Comparison of ENCODE assay signal across 17 cellular contexts in the genomic region with DNA sequence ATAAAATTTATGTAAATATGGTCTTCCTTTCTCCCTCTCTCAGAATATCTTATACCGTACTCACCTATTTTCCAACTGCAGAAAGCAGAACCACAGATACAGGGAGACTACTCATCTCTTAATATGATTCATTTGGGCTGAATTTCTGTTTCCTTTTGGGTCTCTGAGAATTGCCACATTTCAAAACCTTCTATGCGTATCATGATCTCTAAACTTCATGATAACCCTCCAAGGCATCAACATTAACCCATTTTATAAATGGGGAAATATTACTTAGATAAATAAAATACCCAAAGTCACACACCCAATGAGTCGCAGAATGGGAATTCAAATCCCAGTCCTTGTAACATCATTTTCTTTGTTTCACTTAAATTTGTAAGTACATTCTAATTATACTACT. TPM values are rescaled to one million over a fixed set of nuclear protein-coding genes. Genes with fewer than 3 reads are reported as not detected.
A peak's percentile ranks its signal among the peaks of the same experiment; 100 is the strongest.
DNase-seq lines count a peak whose midpoint lies in the region; ATAC-seq and TF ChIP-seq lines count a peak whose summit lies in the region.
"Had no signal": no experiment of that assay in that cellular context is flagged by ENCODE, and none has a peak within 500 bp of the region (broad histone marks: within the 10 kb centered on the region; RNA-seq: fewer than 3 reads in every experiment).

No MANE protein-coding gene starts in this region.

- H3K79me2 ChIP-seq in osteoblast (ENCODE audit: insufficient read depth, low read length): peaks cover 15% of the 10 kb centered on the region

- no peak for DNase-seq in activated CD8-positive, alpha-beta T cell treated with anti-CD3 and anti-CD28 coated beads for 36 hours
- DNase-seq in activated CD8-positive, alpha-beta T cell treated with anti-CD3 and anti-CD28 coated beads, Interleukin-2, amount 10 ng/mL, durations not matched to agents 7 days and 5 days: no peak
- DNase-seq in M059J (ENCODE audit: low read depth): peak; percentile 16
- no peak for DNase-seq in activated naive CD8-positive, alpha-beta T cell treated with anti-CD3 and anti-CD28 coated beads, Interleukin-2, amount 50 U/mL, for 24 hours
- DNase-seq in osteoblast (ENCODE audit: insufficient read length, low spot score, missing footprints): peak; percentile 38
- no peak for DNase-seq in kidney glomerular epithelial cell (lab: John Stamatoyannopoulos, UW)
- no peak for DNase-seq in upper lobe of right lung
- no peak for DNase-seq in cortex of kidney (lab: John Stamatoyannopoulos, UW)
- DNase-seq: anterior cingulate cortex, Caco-2, erythroblast, MV-4-11, NCI-H748 treated with DMSO at 0.1 percent for 48 hours, occipital lobe, Peyer's patch, upper lobe of left lung had no signal

- CTCF ChIA-PET in activated CD8-positive, alpha-beta T cell treated with anti-CD3 and anti-CD28 coated beads for 36 hours (lab: Charles Lee): interaction anchor here (0.9 to 11.8 kb wide), 6 partner anchors 8 to 265 kb away, joined by 3 to 153 read pairs (median 18); no protein-coding TSS in a partner anchor
- CTCF ChIA-PET in activated CD8-positive, alpha-beta T cell treated with anti-CD3 and anti-CD28 coated beads, Interleukin-2, amount 10 ng/mL, durations not matched to agents 7 days and 5 days (lab: Charles Lee): interaction anchor here (0.7 to 10.9 kb wide), 6 partner anchors 8 to 52 kb away, joined by 3 to 239 read pairs (median 72); no protein-coding TSS in a partner anchor

- H3K9me3 Mint-ChIP-seq in activated CD8-positive, alpha-beta T cell treated with anti-CD3 and anti-CD28 coated beads for 36 hours: peaks cover 29% of the 10 kb centered on the region
- peaks cover 9% of the 10 kb centered on the region for H3K9me3 Mint-ChIP-seq in activated CD8-positive, alpha-beta T cell treated with anti-CD3 and anti-CD28 coated beads, Interleukin-2, amount 10 ng/mL, durations not matched to agents 7 days and 5 days (ENCODE audit: insufficient read depth)
- H3K9me3 Mint-ChIP-seq in activated naive CD8-positive, alpha-beta T cell treated with anti-CD3 and anti-CD28 coated beads, Interleukin-2, amount 50 U/mL, for 24 hours: peaks cover 22% of the 10 kb centered on the region

- no peaks in the 10 kb centered on the region for H3K36me3 ChIP-seq in osteoblast (ENCODE audit: insufficient read depth, low read length)
- no peaks in the 10 kb centered on the region for H3K36me3 ChIP-seq in upper lobe of right lung
- H3K36me3 ChIP-seq: HAP-1, Peyer's patch, upper lobe of left lung had no signal

- peaks cover 29% of the 10 kb centered on the region for H3K4me1 ChIP-seq in osteoblast (ENCODE audit: insufficient read depth, low read length)
- peaks cover 27% of the 10 kb centered on the region for H3K4me1 ChIP-seq in upper lobe of right lung
- H3K4me1 ChIP-seq: Caco-2, HAP-1 had no signal

- H3K9me3 ChIP-seq in osteoblast (ENCODE audit: low read depth, low read length) (no peaks in the 10 kb centered on the region), upper lobe of right lung (peaks cover 8% of the 10 kb centered on the region)
- H3K9me3 ChIP-seq: Caco-2, HAP-1, Peyer's patch had no signal

- peaks cover 5% of the 10 kb centered on the region for H3K27me3 Mint-ChIP-seq in activated CD8-positive, alpha-beta T cell treated with anti-CD3 and anti-CD28 coated beads for 36 hours
- peaks cover 9% of the 10 kb centered on the region for H3K27me3 Mint-ChIP-seq in activated CD8-positive, alpha-beta T cell treated with anti-CD3 and anti-CD28 coated beads, Interleukin-2, amount 10 ng/mL, durations not matched to agents 7 days and 5 days (ENCODE audit: low read depth)
- peaks cover 8% of the 10 kb centered on the region for H3K27me3 Mint-ChIP-seq in activated naive CD8-positive, alpha-beta T cell treated with anti-CD3 and anti-CD28 coated beads, Interleukin-2, amount 50 U/mL, for 24 hours

- peak; percentile 13 for ATAC-seq in activated CD8-positive, alpha-beta T cell treated with anti-CD3 and anti-CD28 coated beads for 36 hours
- no peak for ATAC-seq in activated CD8-positive, alpha-beta T cell treated with anti-CD3 and anti-CD28 coated beads, Interleukin-2, amount 10 ng/mL, durations not matched to agents 7 days and 5 days
- ATAC-seq in activated naive CD8-positive, alpha-beta T cell treated with anti-CD3 and anti-CD28 coated beads, Interleukin-2, amount 50 U/mL, for 24 hours: peak; percentile 38
- ATAC-seq in upper lobe of right lung: no peak

- H3K27me3 ChIP-seq in osteoblast (ENCODE audit: insufficient read depth, low read length) (no peaks in the 10 kb centered on the region), upper lobe of right lung (peaks cover 17% of the 10 kb centered on the region)

- intact Hi-C loops in activated CD8-positive, alpha-beta T cell treated with anti-CD3 and anti-CD28 coated beads for 36 hours (cut with micrococcal nuclease): loop anchor here (5.0 kb wide), 1 partner anchor 173 kb away; no protein-coding TSS in a partner anchor
- intact Hi-C loops in upper lobe of right lung (cut with DNase I): no loop called here

- no peak overlapping the region for H2AFZ ChIP-seq in osteoblast (ENCODE audit: low read length)

- POLR2A ChIA-PET in activated CD8-positive, alpha-beta T cell treated with anti-CD3 and anti-CD28 coated beads for 36 hours (lab: Charles Lee): no interaction called here
- POLR2A ChIA-PET in activated CD8-positive, alpha-beta T cell treated with anti-CD3 and anti-CD28 coated beads, Interleukin-2, amount 10 ng/mL, durations not matched to agents 7 days and 5 days (lab: Charles Lee): interaction anchor here (1.4 to 4.3 kb wide), 3 partner anchors 8 to 55 kb away, joined by 6 to 45 read pairs (median 34); no protein-coding TSS in a partner anchor

- H3K36me3 Mint-ChIP-seq in activated CD8-positive, alpha-beta T cell treated with anti-CD3 and anti-CD28 coated beads for 36 hours (ENCODE audit: low read depth): peaks cover 8% of the 10 kb centered on the region
- peaks cover 14% of the 10 kb centered on the region for H3K36me3 Mint-ChIP-seq in activated CD8-positive, alpha-beta T cell treated with anti-CD3 and anti-CD28 coated beads, Interleukin-2, amount 10 ng/mL, durations not matched to agents 7 days and 5 days (ENCODE audit: low read depth)
- peaks cover 14% of the 10 kb centered on the region for H3K36me3 Mint-ChIP-seq in activated naive CD8-positive, alpha-beta T cell treated with anti-CD3 and anti-CD28 coated beads, Interleukin-2, amount 50 U/mL, for 24 hours (ENCODE audit: low read depth)

- no peak for TF ChIP-seq CTCF in activated CD8-positive, alpha-beta T cell treated with anti-CD3 and anti-CD28 coated beads for 36 hours (IDR thresholded peaks at IDR 0.05)
- TF ChIP-seq CTCF in osteoblast (IDR thresholded peaks at IDR 0.05; ENCODE audit: extremely low read depth, low read depth, low read length): no peak
- TF ChIP-seq CTCF in upper lobe of right lung (IDR thresholded peaks at IDR 0.05): no peak

- H3K27ac Mint-ChIP-seq in activated CD8-positive, alpha-beta T cell treated with anti-CD3 and anti-CD28 coated beads for 36 hours: peak overlapping the region; percentile 81
- H3K27ac Mint-ChIP-seq in activated CD8-positive, alpha-beta T cell treated with anti-CD3 and anti-CD28 coated beads, Interleukin-2, amount 10 ng/mL, durations not matched to agents 7 days and 5 days: no peak overlapping the region
- H3K27ac Mint-ChIP-seq in activated naive CD8-positive, alpha-beta T cell treated with anti-CD3 and anti-CD28 coated beads, Interleukin-2, amount 50 U/mL, for 24 hours: peak overlapping the region; percentile 27

- peak overlapping the region; percentile 25 for H3K4me2 ChIP-seq in osteoblast (ENCODE audit: insufficient read depth, low read length)

- H3K4me3 Mint-ChIP-seq in activated CD8-positive, alpha-beta T cell treated with anti-CD3 and anti-CD28 coated beads for 36 hours: no peak overlapping the region
- H3K4me3 Mint-ChIP-seq in activated CD8-positive, alpha-beta T cell treated with anti-CD3 and anti-CD28 coated beads, Interleukin-2, amount 10 ng/mL, durations not matched to agents 7 days and 5 days: no peak overlapping the region
- H3K4me3 Mint-ChIP-seq in activated naive CD8-positive, alpha-beta T cell treated with anti-CD3 and anti-CD28 coated beads, Interleukin-2, amount 50 U/mL, for 24 hours: peak overlapping the region; percentile 3

- H3K4me1 Mint-ChIP-seq in activated CD8-positive, alpha-beta T cell treated with anti-CD3 and anti-CD28 coated beads for 36 hours (ENCODE audit: low read depth): peaks cover 52% of the 10 kb centered on the region
- peaks cover 37% of the 10 kb centered on the region for H3K4me1 Mint-ChIP-seq in activated CD8-positive, alpha-beta T cell treated with anti-CD3 and anti-CD28 coated beads, Interleukin-2, amount 10 ng/mL, durations not matched to agents 7 days and 5 days (ENCODE audit: low read depth)
- H3K4me1 Mint-ChIP-seq in activated naive CD8-positive, alpha-beta T cell treated with anti-CD3 and anti-CD28 coated beads, Interleukin-2, amount 50 U/mL, for 24 hours: peaks cover 53% of the 10 kb centered on the region

- H4K20me1 ChIP-seq in osteoblast (ENCODE audit: insufficient read depth, low read length): no peaks in the 10 kb centered on the region

- no peak overlapping the region for H3K27ac ChIP-seq in osteoblast (ENCODE audit: low read depth, low read length)
- no peak overlapping the region for H3K27ac ChIP-seq in upper lobe of right lung
- H3K27ac ChIP-seq: Peyer's patch, upper lobe of left lung had no signal

- no peak overlapping the region for H3K4me3 ChIP-seq in osteoblast (ENCODE audit: insufficient read depth, low read length)
- no peak overlapping the region for H3K4me3 ChIP-seq in upper lobe of right lung
- H3K4me3 ChIP-seq: HAP-1, Peyer's patch, upper lobe of left lung had no signal

RNA-seq across cellular contexts. Expression of a gene that starts 16.6 kb away (rescaled TPM):
- total RNA-seq in activated CD8-positive, alpha-beta T cell treated with anti-CD3 and anti-CD28 coated beads for 36 hours: 1 to 10 TPM; 2.8 to 3.2 TPM
- 1 to 10 TPM; 3.7 to 4.2 TPM for total RNA-seq in activated CD8-positive, alpha-beta T cell treated with anti-CD3 and anti-CD28 coated beads, Interleukin-2, amount 10 ng/mL, durations not matched to agents 7 days and 5 days
- 5.5 and 10.6 TPM in 2 replicates for total RNA-seq in M059J (2014; rRNA removed; shearing (Covaris generic))
- total RNA-seq in osteoblast: 3.6 and 5.0 TPM in 2 replicates
- total RNA-seq in upper lobe of right lung: 1.7 TPM
- total RNA-seq: Caco-2 had no signal

Comparison
In these comparisons a context has a peak if more than half of its experiments do, and no peak if none do; other contexts are left out.
1. ATAC-seq: peak in activated CD8-positive, alpha-beta T cell treated with anti-CD3 and anti-CD28 coated beads for 36 hours (single experiment) and activated naive CD8-positive, alpha-beta T cell treated with anti-CD3 and anti-CD28 coated beads, Interleukin-2, amount 50 U/mL, for 24 hours (single experiment); none in activated CD8-positive, alpha-beta T cell treated with anti-CD3 and anti-CD28 coated beads, Interleukin-2, amount 10 ng/mL, durations not matched to agents 7 days and 5 days (single experiment) and upper lobe of right lung (single experiment).
2. DNase-seq: peak in M059J (single experiment) and osteoblast (single experiment); none in activated CD8-positive, alpha-beta T cell treated with anti-CD3 and anti-CD28 coated beads for 36 hours (single experiment), activated CD8-positive, alpha-beta T cell treated with anti-CD3 and anti-CD28 coated beads, Interleukin-2, amount 10 ng/mL, durations not matched to agents 7 days and 5 days (single experiment), activated naive CD8-positive, alpha-beta T cell treated with anti-CD3 and anti-CD28 coated beads, Interleukin-2, amount 50 U/mL, for 24 hours (single experiment), kidney glomerular epithelial cell (single experiment), upper lobe of right lung (single experiment) and cortex of kidney (single experiment).